ENCODE assay signal across 23 cellular contexts in the genomic region with DNA sequence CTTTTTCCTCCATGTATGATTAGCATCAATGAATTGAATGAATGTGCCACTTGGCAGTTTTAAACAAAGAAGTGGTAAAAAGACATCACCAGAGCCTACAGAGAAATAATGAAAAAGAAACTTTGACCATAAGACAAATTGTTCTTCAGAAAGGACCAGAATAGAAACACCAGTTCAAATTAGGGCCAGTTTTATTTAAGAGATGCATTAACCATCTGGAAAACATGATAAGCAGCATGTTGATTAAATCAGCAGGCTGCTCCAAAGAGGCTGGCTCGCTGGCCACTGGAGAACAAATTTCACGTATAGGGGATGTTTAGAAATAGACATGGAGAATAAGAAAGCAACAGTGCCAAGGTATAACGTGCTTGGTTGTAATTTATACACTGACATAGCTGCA.
"Had no signal": no experiment of that assay in that cellular context is flagged by ENCODE, and none has a peak within 500 bp of the region (broad histone marks: within the 10 kb centered on the region; RNA-seq: fewer than 3 reads in every experiment).

No MANE protein-coding gene starts in this region.

- H3K27ac Mint-ChIP-seq: activated CD4-positive, alpha-beta T cell treated with anti-CD3 and anti-CD28 coated beads, Interleukin-2, amount 10 ng/mL, durations not matched to agents 7 days and 5 days; activated CD8-positive, alpha-beta T cell treated with anti-CD3 and anti-CD28 coated beads for 36 hours; activated naive CD8-positive, alpha-beta T cell; activated T-helper 17 cell treated with anti-CD3 and anti-CD28 coated beads, Interleukin-2, amount 50 U/mL, for 72 hours; T-helper 17 cell had no signal

- H3K27me3 Mint-ChIP-seq: activated CD4-positive, alpha-beta T cell treated with anti-CD3 and anti-CD28 coated beads, Interleukin-2, amount 10 ng/mL, durations not matched to agents 7 days and 5 days; activated CD8-positive, alpha-beta T cell treated with anti-CD3 and anti-CD28 coated beads for 36 hours; activated naive CD8-positive, alpha-beta T cell; activated T-cell treated with anti-CD3 and anti-CD28 coated beads, Interleukin-2, amount 50 U/mL, for 24 hours; activated T-helper 17 cell treated with anti-CD3 and anti-CD28 coated beads, Interleukin-2, amount 50 U/mL, for 72 hours; central memory CD8-positive, alpha-beta T cell; effector memory CD8-positive, alpha-beta T cell; naive thymus-derived CD8-positive, alpha-beta T cell; stimulated activated naive CD8-positive, alpha-beta T cell treated with anti-CD3 and anti-CD28 coated beads, Interleukin-15, amount 100 ng/mL, for 72 hours; T-helper 17 cell had no signal

- H3K4me3 Mint-ChIP-seq: activated CD4-positive, alpha-beta T cell treated with anti-CD3 and anti-CD28 coated beads, Interleukin-2, amount 10 ng/mL, durations not matched to agents 7 days and 5 days; activated CD8-positive, alpha-beta T cell treated with anti-CD3 and anti-CD28 coated beads for 36 hours; activated naive CD8-positive, alpha-beta T cell; activated T-cell treated with anti-CD3 and anti-CD28 coated beads, Interleukin-2, amount 50 U/mL, for 24 hours; activated T-helper 17 cell treated with anti-CD3 and anti-CD28 coated beads, Interleukin-2, amount 50 U/mL, for 72 hours; central memory CD8-positive, alpha-beta T cell; stimulated activated naive CD8-positive, alpha-beta T cell treated with anti-CD3 and anti-CD28 coated beads, Interleukin-15, amount 100 ng/mL, for 72 hours; T-helper 17 cell had no signal

- H3K4me3 ChIP-seq: adrenal gland, ascending aorta, dorsolateral prefrontal cortex, lung, ovary, right lobe of liver, skin epidermis, tibial artery had no signal

- H3K9me3 ChIP-seq: adrenal gland, ascending aorta, neutrophil, ovary, right lobe of liver, tibial artery had no signal

- DNase-seq: activated CD4-positive, alpha-beta T cell treated with anti-CD3 and anti-CD28 coated beads, Interleukin-2, amount 10 ng/mL, durations not matched to agents 7 days and 5 days; activated CD4-positive, CD25-positive, alpha-beta regulatory T cell treated with anti-CD3 and anti-CD28 coated beads, Interleukin-2, amount 50 U/mL, for 72 hours; activated CD8-positive, alpha-beta T cell treated with anti-CD3 and anti-CD28 coated beads for 36 hours; activated T-cell treated with anti-CD3 and anti-CD28 coated beads, Interleukin-2, amount 50 U/mL, for 24 hours; effector memory CD8-positive, alpha-beta T cell; kidney; naive thymus-derived CD8-positive, alpha-beta T cell; stimulated activated CD4-positive, alpha-beta T cell treated with anti-CD3 and anti-CD28 coated beads, Interleukin-1b, Interleukin-23, amount 100 ng/mL, for 48 hours; stimulated activated naive CD8-positive, alpha-beta T cell treated with anti-CD3 and anti-CD28 coated beads, Interleukin-15, amount 100 ng/mL, for 72 hours; T-helper 17 cell had no signal

- H3K27ac ChIP-seq: ascending aorta, ovary, skin epidermis, tibial artery, WERI-Rb-1 had no signal

- H3K27me3 ChIP-seq: adrenal gland, ascending aorta, dorsolateral prefrontal cortex, neutrophil, ovary, right lobe of liver, tibial artery had no signal

- H3K36me3 ChIP-seq: adrenal gland, ascending aorta, neutrophil, ovary, right lobe of liver, tibial artery, WERI-Rb-1 had no signal

- H3K4me1 ChIP-seq: ascending aorta had no signal
